9 cellular contexts compared by ENCODE assay signal in the genomic region with DNA sequence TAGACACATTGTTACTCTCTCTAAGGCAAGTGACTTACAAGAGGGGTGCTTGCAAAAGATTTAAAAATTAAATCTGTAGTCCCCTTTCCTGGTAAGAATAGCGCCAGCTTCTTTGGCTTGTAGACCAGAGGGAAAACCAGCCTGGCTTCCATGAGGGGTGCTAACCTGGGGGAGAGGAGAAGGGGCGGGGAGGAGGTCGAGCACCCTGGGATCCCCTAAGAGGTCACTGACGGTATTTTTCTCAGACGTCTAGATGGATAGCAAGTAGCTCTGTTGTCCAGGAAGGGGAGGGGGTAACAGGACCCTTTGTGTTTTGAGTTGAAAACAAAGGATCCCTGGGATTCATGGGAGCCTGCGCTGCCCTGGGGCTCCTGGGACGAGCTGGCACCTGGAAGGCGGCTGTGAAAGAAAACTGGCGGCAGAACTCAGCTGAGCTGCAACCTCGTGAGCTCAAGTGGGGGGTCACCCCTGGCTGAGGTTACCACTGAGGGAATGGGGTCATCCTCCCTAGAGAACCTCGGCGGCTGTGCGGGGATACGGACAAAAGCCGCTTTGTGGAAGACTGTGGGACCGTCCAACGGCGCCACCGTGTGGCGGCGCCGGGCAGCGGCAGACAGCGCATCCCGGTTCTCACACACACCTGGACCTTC. TPM values are rescaled to one million over a fixed set of nuclear protein-coding genes. Genes with fewer than 3 reads are reported as not detected.
DNase-seq lines count a peak whose midpoint lies in the region; ATAC-seq, FAIRE-seq and TF ChIP-seq lines count a peak whose summit lies in the region.
"Had no signal": no experiment of that assay in that cellular context is flagged by ENCODE, and none has a peak within 500 bp of the region (broad histone marks: within the 10 kb centered on the region; RNA-seq: fewer than 3 reads in every experiment).

No MANE protein-coding gene starts in this region.

- peak; percentile 81 for FAIRE-seq in endothelial cell of umbilical vein (lab: Jason Lieb, UNC)

- POLR2A ChIA-PET in activated CD8-positive, alpha-beta T cell treated with anti-CD3 and anti-CD28 coated beads, Interleukin-2, amount 10 ng/mL, durations not matched to agents 7 days and 5 days (lab: Charles Lee) = no interaction called here
- POLR2A ChIA-PET in endothelial cell of umbilical vein (lab: Charles Lee) = interaction anchor here (0.8 kb wide), 1 partner anchor 106 kb away, joined by 3 read pairs; no protein-coding TSS in a partner anchor

- no peaks in the 10 kb centered on the region for H3K9me1 ChIP-seq in endothelial cell of umbilical vein (replicated peaks; ENCODE audit: control insufficient read depth, extremely low read depth, insufficient read depth, low read length)

- peaks cover 4% of the 10 kb centered on the region for H3K4me1 Mint-ChIP-seq in activated CD8-positive, alpha-beta T cell treated with anti-CD3 and anti-CD28 coated beads, Interleukin-2, amount 10 ng/mL, durations not matched to agents 7 days and 5 days (ENCODE audit: low read depth)
- no peaks in the 10 kb centered on the region for H3K4me1 Mint-ChIP-seq in stimulated activated effector memory CD8-positive, alpha-beta T cell treated with anti-CD3 and anti-CD28 coated beads, Interleukin-12 subunit alpha, Interleukin-12 subunit beta, amount 100 ng/mL, for 72 hours

- H3K27ac Mint-ChIP-seq in activated CD8-positive, alpha-beta T cell treated with anti-CD3 and anti-CD28 coated beads, Interleukin-2, amount 10 ng/mL, durations not matched to agents 7 days and 5 days = no peak overlapping the region
- no peak overlapping the region for H3K27ac Mint-ChIP-seq in stimulated activated effector memory CD8-positive, alpha-beta T cell treated with anti-CD3 and anti-CD28 coated beads, Interleukin-12 subunit alpha, Interleukin-12 subunit beta, amount 100 ng/mL, for 72 hours
- H3K27ac Mint-ChIP-seq: T-helper 1 cell treated with Interleukin-12 subunit alpha and Interleukin-12 subunit beta and Interleukin-4 antibody, amounts not matched to agents 30 μg/mL and 1 μg/mL, for 36 hours had no signal

- intact Hi-C loops in endothelial cell of umbilical vein (cut with micrococcal nuclease) = loop anchor here (1.0 kb wide), 4 partner anchors 19 to 144 kb away; a partner anchor contains a TSS

- no TSS peak for BruUV-seq in endothelial cell of umbilical vein (replicated peaks; lab: Mats Ljungman, UMichigan)

- no peaks in the 10 kb centered on the region for H3K36me3 Mint-ChIP-seq in activated CD8-positive, alpha-beta T cell treated with anti-CD3 and anti-CD28 coated beads, Interleukin-2, amount 10 ng/mL, durations not matched to agents 7 days and 5 days (ENCODE audit: low read depth)
- no peaks in the 10 kb centered on the region for H3K36me3 Mint-ChIP-seq in stimulated activated effector memory CD8-positive, alpha-beta T cell treated with anti-CD3 and anti-CD28 coated beads, Interleukin-12 subunit alpha, Interleukin-12 subunit beta, amount 100 ng/mL, for 72 hours

- peak; percentile 97 to 99 for TF ChIP-seq CTCF in endothelial cell of umbilical vein (IDR thresholded peaks at IDR 0.05; ENCODE audit: extremely low read depth in 1 of 2, insufficient read depth in 1 of 2, low read depth in 1 of 2, low read length in 2 of 2)

- H3K4me3 Mint-ChIP-seq in activated CD8-positive, alpha-beta T cell treated with anti-CD3 and anti-CD28 coated beads, Interleukin-2, amount 10 ng/mL, durations not matched to agents 7 days and 5 days = no peak overlapping the region
- no peak overlapping the region for H3K4me3 Mint-ChIP-seq in stimulated activated effector memory CD8-positive, alpha-beta T cell treated with anti-CD3 and anti-CD28 coated beads, Interleukin-12 subunit alpha, Interleukin-12 subunit beta, amount 100 ng/mL, for 72 hours
- H3K4me3 Mint-ChIP-seq: T-helper 1 cell treated with Interleukin-12 subunit alpha and Interleukin-12 subunit beta and Interleukin-4 antibody, amounts not matched to agents 30 μg/mL and 1 μg/mL, for 36 hours had no signal

- H3K36me3 ChIP-seq in endothelial cell of umbilical vein (ENCODE audit: control insufficient read depth in 2 of 2, extremely low read depth in 1 of 2, insufficient read depth in 2 of 2, low read length in 2 of 2) = no peaks in the 10 kb centered on the region

- DNase-seq in Ammon's horn (ENCODE audit: low spot score) (peak; percentile 72), NCI-H226 (peak; percentile 38), endothelial cell of umbilical vein (ENCODE audit: low read depth, low spot score) (peak; percentile 60), middle frontal gyrus (ENCODE audit: extremely low spot score, low spot score) (peak; percentile 14)
- DNase-seq in activated CD8-positive, alpha-beta T cell treated with anti-CD3 and anti-CD28 coated beads, Interleukin-2, amount 10 ng/mL, durations not matched to agents 7 days and 5 days = peak; percentile 58
- DNase-seq in stimulated activated effector memory CD8-positive, alpha-beta T cell treated with anti-CD3 and anti-CD28 coated beads, Interleukin-12 subunit alpha, Interleukin-12 subunit beta, amount 100 ng/mL, for 72 hours (ENCODE audit: low spot score in 2 of 2) = peak; percentile 27 to 71

- TF ChIP-seq POLR2A in endothelial cell of umbilical vein (IDR thresholded peaks at IDR 0.05; ENCODE audit: low read depth, low read length) = no peak

- peaks cover 30% of the 10 kb centered on the region for H3K27me3 Mint-ChIP-seq in activated CD8-positive, alpha-beta T cell treated with anti-CD3 and anti-CD28 coated beads, Interleukin-2, amount 10 ng/mL, durations not matched to agents 7 days and 5 days (ENCODE audit: low read depth)

- peaks cover 7 to 14% of the 10 kb centered on the region in 2 experiments for H3K27me3 ChIP-seq in endothelial cell of umbilical vein (ENCODE audit: control insufficient read depth in 2 of 2, insufficient read depth in 2 of 2, low read length in 2 of 2)

- peak overlapping the region; percentile 44 for H3K4me2 ChIP-seq in endothelial cell of umbilical vein (ENCODE audit: insufficient read depth, low read length)

- no peaks in the 10 kb centered on the region for H4K20me1 ChIP-seq in endothelial cell of umbilical vein (replicated peaks; ENCODE audit: control insufficient read depth, extremely low read depth, insufficient read depth, low read length)

- H3K9ac ChIP-seq in endothelial cell of umbilical vein (replicated peaks; ENCODE audit: extremely low read depth, insufficient read depth, low read length) = no peak overlapping the region

- H3K9me3 ChIP-seq in endothelial cell of umbilical vein (replicated peaks; ENCODE audit: control insufficient read depth, insufficient read depth, low read length) = no peaks in the 10 kb centered on the region

- no peaks in the 10 kb centered on the region for H3K79me2 ChIP-seq in endothelial cell of umbilical vein (ENCODE audit: control insufficient read depth, insufficient read depth, low read length)

- dilution Hi-C loops in endothelial cell of umbilical vein (cut with MboI; ENCODE audit: extremely low pct_ligation_motif_present, low sequenced_read_pairs) = loop anchor here (25.0 kb wide), 1 partner anchor 147 kb away; no protein-coding TSS in a partner anchor

- H3K4me1 ChIP-seq in endothelial cell of umbilical vein (ENCODE audit: control insufficient read depth, extremely low read depth, insufficient read depth, low read length) = peaks cover 6% of the 10 kb centered on the region

- H3K27ac ChIP-seq in endothelial cell of umbilical vein (ENCODE audit: insufficient read depth, low read depth, low read length) = no peak overlapping the region

- ATAC-seq in GM18519 (IDR thresholded peaks at IDR 0.05; ENCODE audit: low FRiP score, unreplicated experiment) = peak; percentile 62
- peak; percentile 75 for ATAC-seq in HG03045 (IDR thresholded peaks at IDR 0.05; ENCODE audit: unreplicated experiment)
- ATAC-seq in activated CD8-positive, alpha-beta T cell treated with anti-CD3 and anti-CD28 coated beads, Interleukin-2, amount 10 ng/mL, durations not matched to agents 7 days and 5 days = peak; percentile 84
- peak; percentile 63 for ATAC-seq in stimulated activated effector memory CD8-positive, alpha-beta T cell treated with anti-CD3 and anti-CD28 coated beads, Interleukin-12 subunit alpha, Interleukin-12 subunit beta, amount 100 ng/mL, for 72 hours

- no peaks in the 10 kb centered on the region for H3K9me3 Mint-ChIP-seq in activated CD8-positive, alpha-beta T cell treated with anti-CD3 and anti-CD28 coated beads, Interleukin-2, amount 10 ng/mL, durations not matched to agents 7 days and 5 days (ENCODE audit: insufficient read depth)
- no peaks in the 10 kb centered on the region for H3K9me3 Mint-ChIP-seq in stimulated activated effector memory CD8-positive, alpha-beta T cell treated with anti-CD3 and anti-CD28 coated beads, Interleukin-12 subunit alpha, Interleukin-12 subunit beta, amount 100 ng/mL, for 72 hours
- H3K9me3 Mint-ChIP-seq: T-helper 1 cell treated with Interleukin-12 subunit alpha and Interleukin-12 subunit beta and Interleukin-4 antibody, amounts not matched to agents 30 μg/mL and 1 μg/mL, for 36 hours had no signal

- H3K4me3 ChIP-seq in endothelial cell of umbilical vein (replicated peaks in 1 of 3; ENCODE audit: insufficient read depth in 1 of 3, low read depth in 1 of 3, low read length in 3 of 3) = no peak overlapping the region

- CTCF ChIA-PET in activated CD8-positive, alpha-beta T cell treated with anti-CD3 and anti-CD28 coated beads, Interleukin-2, amount 10 ng/mL, durations not matched to agents 7 days and 5 days (lab: Charles Lee) = interaction anchor here (0.9 to 3.2 kb wide), 14 partner anchors 12 to 410 kb away, joined by 3 to 18 read pairs (median 4); a partner anchor contains a TSS
- CTCF ChIA-PET in endothelial cell of umbilical vein (lab: Charles Lee) = interaction anchor here (0.7 to 3.6 kb wide), 20 partner anchors 11 to 408 kb away, joined by 3 to 228 read pairs (median 4); a partner anchor contains a TSS

- peak overlapping the region; percentile 95 for H2AFZ ChIP-seq in endothelial cell of umbilical vein (ENCODE audit: low read depth, low read length)

RNA-seq across cellular contexts. Expression of a gene that starts 37.8 kb away (rescaled TPM):
- 10 to 100 TPM; 39.5 to 42.4 TPM for total RNA-seq in activated CD8-positive, alpha-beta T cell treated with anti-CD3 and anti-CD28 coated beads, Interleukin-2, amount 10 ng/mL, durations not matched to agents 7 days and 5 days
- total RNA-seq in endothelial cell of umbilical vein = 50.4 and 52.3 TPM in 2 replicates
- polyA plus RNA-seq in endothelial cell of umbilical vein = 10.1 and 13.0 TPM in 2 replicates
- 22.7 and 29.0 TPM in 2 replicates for polyA plus RNA-seq in endothelial cell of umbilical vein (2011; cell fraction: cytosol; rRNA removed)
- polyA plus RNA-seq in endothelial cell of umbilical vein (2011; cell fraction: nucleus; rRNA removed) = 14.5 and 19.0 TPM in 2 replicates
- 41.1 and 55.6 TPM in 2 replicates for polyA plus RNA-seq in endothelial cell of umbilical vein (2012)
- polyA minus RNA-seq in endothelial cell of umbilical vein = 15.4 and 21.5 TPM in 2 replicates
- 26.0 TPM for polyA minus RNA-seq in endothelial cell of umbilical vein (2011; cell fraction: cytosol; rRNA and poly(A)+ RNA removed)
- 40.4 and 42.0 TPM in 2 replicates for polyA minus RNA-seq in endothelial cell of umbilical vein (2011; cell fraction: nucleus; rRNA and poly(A)+ RNA removed)

RNA-seq across cellular contexts. Expression of a gene that starts 48.1 kb away (rescaled TPM):
- not detected for total RNA-seq in activated CD8-positive, alpha-beta T cell treated with anti-CD3 and anti-CD28 coated beads, Interleukin-2, amount 10 ng/mL, durations not matched to agents 7 days and 5 days
- 59.7 and 66.5 TPM in 2 replicates for total RNA-seq in endothelial cell of umbilical vein
- 42.5 and 52.6 TPM in 2 replicates for polyA plus RNA-seq in endothelial cell of umbilical vein
- 37.6 and 45.6 TPM in 2 replicates for polyA plus RNA-seq in endothelial cell of umbilical vein (2011; cell fraction: cytosol; rRNA removed)
- polyA plus RNA-seq in endothelial cell of umbilical vein (2011; cell fraction: nucleus; rRNA removed) = 27.8 and 38.0 TPM in 2 replicates
- polyA plus RNA-seq in endothelial cell of umbilical vein (2012) = 42.1 and 42.8 TPM in 2 replicates
- polyA minus RNA-seq in endothelial cell of umbilical vein = 59.4 and 60.7 TPM in 2 replicates
- polyA minus RNA-seq in endothelial cell of umbilical vein (2011; cell fraction: cytosol; rRNA and poly(A)+ RNA removed) = not detected
- 19.1 and 46.6 TPM in 2 replicates for polyA minus RNA-seq in endothelial cell of umbilical vein (2011; cell fraction: nucleus; rRNA and poly(A)+ RNA removed)

Comparison
In these comparisons a context has a peak if more than half of its experiments do, and no peak if none do; other contexts are left out.
1. DNase-seq: peak in every context shown above with its lines; median percentile 72 in Ammon's horn; 60 in endothelial cell of umbilical vein; 58 in activated CD8-positive, alpha-beta T cell treated with anti-CD3 and anti-CD28 coated beads, Interleukin-2, amount 10 ng/mL, durations not matched to agents 7 days and 5 days; 49 in stimulated activated effector memory CD8-positive, alpha-beta T cell treated with anti-CD3 and anti-CD28 coated beads, Interleukin-12 subunit alpha, Interleukin-12 subunit beta, amount 100 ng/mL, for 72 hours; 38 in NCI-H226; 14 in middle frontal gyrus.
2. RNA of a gene that starts 48.1 kb away (total RNA-seq): 59.7 to 66.5 TPM in endothelial cell of umbilical vein; not detected in activated CD8-positive, alpha-beta T cell treated with anti-CD3 and anti-CD28 coated beads, Interleukin-2, amount 10 ng/mL, durations not matched to agents 7 days and 5 days; every median in the first group is over 10 times any median in the second.
3. Peak in every context shown above with its lines, with median percentiles within 50 percentile points of each other: ATAC-seq.